10 cellular contexts compared by ENCODE assay signal in genomic region chr20:64055893-64056638, GRCh38. TPM values are rescaled to one million over a fixed set of nuclear protein-coding genes. Genes with fewer than 3 reads are reported as not detected.
DNase-seq lines count a peak whose midpoint lies in the region; FAIRE-seq and TF ChIP-seq lines count a peak whose summit lies in the region.
"Had no signal": no experiment of that assay in that cellular context is flagged by ENCODE, and none has a peak within 500 bp of the region (broad histone marks: within the 10 kb centered on the region; RNA-seq: fewer than 3 reads in every experiment).

No MANE protein-coding gene starts in this region.

- TF ChIP-seq CTCF in fibroblast of the aortic adventitia (IDR thresholded peaks at IDR 0.05; ENCODE audit: insufficient read depth, low read length) (no peak), stomach (IDR thresholded peaks at IDR 0.05) (no peak), D721Med (IDR thresholded peaks at IDR 0.05; ENCODE audit: insufficient read depth, missing control alignments) (no peak)

- in situ Hi-C loops in ACHN (cut with HindIII; ENCODE audit: low pct_ligation_motif_present, low pct_unique_long_range_greater_than_20kb, low sequenced_read_pairs): no loop called here

- FAIRE-seq in D721Med (lab: Jason Lieb, UNC): no peak

- intact Hi-C loops in stomach (cut with DNase I; ENCODE audit: low total_unique reads): no loop called here

- H3K4me3 ChIP-seq in fibroblast of the aortic adventitia (ENCODE audit: low read depth, low read length): no peak overlapping the region
- H3K4me3 ChIP-seq in stomach: no peak overlapping the region
- H3K4me3 ChIP-seq: prostate gland had no signal

- WGBS in stomach, 5 donors: 29 to 68% (median 48%) methylated on average over 7 to 22 of the region's 22 CpGs

- DNase-seq in NCI-H2171 (lab: John Stamatoyannopoulos, UW): peak; percentile 51
- DNase-seq in fibroblast of the aortic adventitia (ENCODE audit: low read depth): peak; percentile 47
- no peak for DNase-seq in stomach
- DNase-seq in cortex of kidney (lab: John Stamatoyannopoulos, UW): no peak
- no peak for DNase-seq in ACHN
- no peak for DNase-seq in D721Med (ENCODE audit: insufficient read length, low spot score)
- DNase-seq: activated CD4-positive, CD25-positive, alpha-beta regulatory T cell treated with anti-CD3 and anti-CD28 coated beads, Interleukin-2, amount 50 U/mL, for 72 hours; NCI-H526; stimulated activated naive CD4-positive, alpha-beta T cell treated with Interleukin-2 at 50 U/mL for 16 hours had no signal

- H3K4me1 ChIP-seq in stomach: peaks cover 11 to 22% (median 18%) of the 10 kb centered on the region in 4 donors

- H3K36me3 ChIP-seq in stomach: no peaks in the 10 kb centered on the region
- H3K36me3 ChIP-seq: prostate gland had no signal

- H3K27me3 ChIP-seq in stomach: peaks cover 0 to 69% (median 41%) of the 10 kb centered on the region in 3 donors

- no peaks in the 10 kb centered on the region for H3K9me3 ChIP-seq in stomach
- H3K9me3 ChIP-seq: prostate gland had no signal

- TF ChIP-seq POLR2A in stomach (IDR thresholded peaks at IDR 0.05): no peak

- no peak for TF ChIP-seq EP300 in stomach (IDR thresholded peaks at IDR 0.05)

- peak overlapping the region; percentile 16 to 79 (median 57) for H3K27ac ChIP-seq in stomach
- H3K27ac ChIP-seq: prostate gland had no signal

RNA-seq across cellular contexts. Expression of gene SOX18, which starts 6.6 kb away (rescaled TPM):
- total RNA-seq in fibroblast of the aortic adventitia (ENCODE audit: low replicate concordance) (0.57 TPM in 1 of 2 replicates, not detected in the other), stomach (10 to 100 TPM in 2 of 5 donors, 1 to 10 TPM in 2, under 1 TPM in 1; 0.58 to 26.6 (median 8.9) TPM)
- 10 to 100 TPM in 1 of 3 donors, 1 to 10 TPM in 2; 6.2 to 15.2 (median 8.4) TPM for polyA plus RNA-seq in stomach

RNA-seq across cellular contexts. Expression of gene TCEA2, which starts 6.9 kb away (rescaled TPM):
- total RNA-seq in fibroblast of the aortic adventitia (ENCODE audit: low replicate concordance) (23.5 and 59.4 TPM in 2 replicates), stomach (10 to 100 TPM in 4 of 5 donors, 1 to 10 TPM in 1; 3.1 to 30.7 (median 22.8) TPM)
- 10 to 100 TPM; 21.0 to 35.5 (median 30.4) TPM for polyA plus RNA-seq in stomach

RNA-seq across cellular contexts. Expression of gene C20orf204, which starts 20.1 kb away (rescaled TPM):
- 1.6 and 2.1 TPM in 2 replicates for total RNA-seq in fibroblast of the aortic adventitia (ENCODE audit: low replicate concordance)
- total RNA-seq in stomach: 1 to 10 TPM in 1 of 5 donors, not detected in 4; 1.7 TPM
- polyA plus RNA-seq in stomach: 1 to 10 TPM in 2 of 3 donors, under 1 TPM in 1; 0.62 to 3.4 (median 1.4) TPM

RNA-seq across cellular contexts. Expression of gene RGS19, which starts 23.3 kb away (rescaled TPM):
- 4.8 and 9.8 TPM in 2 replicates for total RNA-seq in fibroblast of the aortic adventitia (ENCODE audit: low replicate concordance)
- total RNA-seq in stomach: 10 to 100 TPM in 1 of 5 donors, 1 to 10 TPM in 1, not detected in 3; 3.1 to 10.1 TPM
- 10 to 100 TPM in 2 of 3 donors, 1 to 10 TPM in 1; 8.1 to 17.2 (median 13.1) TPM for polyA plus RNA-seq in stomach

RNA-seq across cellular contexts. Expression of gene OPRL1, which starts 23.8 kb away (rescaled TPM):
- total RNA-seq in fibroblast of the aortic adventitia (ENCODE audit: low replicate concordance): 0.63 and 1.3 TPM in 2 replicates
- 1 to 10 TPM in 1 of 5 donors, under 1 TPM in 1, not detected in 3; 0.55 to 4.7 TPM for total RNA-seq in stomach
- polyA plus RNA-seq in stomach: under 1 TPM in 2 of 3 donors, not detected in 1; 0.18 to 0.25 TPM

Comparison
In these comparisons a context has a peak if more than half of its experiments do, and no peak if none do; other contexts are left out.
1. DNase-seq: peak in NCI-H2171 (single experiment) and fibroblast of the aortic adventitia (single experiment); none in stomach (single experiment), cortex of kidney (single experiment), ACHN (single experiment) and D721Med (single experiment).